ENCODE assay signal across 26 cellular contexts in the genomic region with DNA sequence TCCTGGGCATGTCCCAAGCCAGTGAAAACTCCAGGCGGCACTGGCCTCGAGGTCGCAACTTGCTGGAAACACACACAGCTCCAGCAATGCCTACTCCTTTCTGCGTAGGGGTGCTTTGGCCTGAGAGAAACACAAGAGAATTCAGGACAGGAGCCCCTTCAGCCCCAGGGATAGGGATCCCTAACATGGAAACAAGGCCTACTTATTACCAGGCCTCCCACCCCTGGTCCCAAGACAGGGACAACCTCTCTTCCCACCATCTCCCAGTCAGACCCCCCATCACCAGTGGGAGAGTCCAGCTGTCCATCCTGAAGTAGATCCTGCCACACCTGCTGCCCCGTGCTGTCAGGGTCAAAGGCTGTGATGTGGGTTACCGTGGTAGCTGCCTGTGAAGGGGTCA. TPM values are rescaled to one million over a fixed set of nuclear protein-coding genes. Genes with fewer than 3 reads are reported as not detected.
"Had no signal": no experiment of that assay in that cellular context is flagged by ENCODE, and none has a peak within 500 bp of the region (broad histone marks: within the 10 kb centered on the region; RNA-seq: fewer than 3 reads in every experiment).

No MANE protein-coding gene starts in this region.

- H3K27me3 ChIP-seq: body of pancreas, hepatocyte, tibial nerve, uterus had no signal

- H3K4me1 ChIP-seq: body of pancreas, prostate gland, uterus had no signal

- H3K27ac Mint-ChIP-seq: activated CD8-positive, alpha-beta T cell treated with anti-CD3 and anti-CD28 coated beads for 36 hours; activated naive CD8-positive, alpha-beta T cell treated with anti-CD3 and anti-CD28 coated beads for 36 hours; mesothelial cell of epicardium; nephron progenitor cell; WTC11 had no signal

- FAIRE-seq: small intestine had no signal

- DNase-seq: activated CD4-positive, alpha-beta T cell treated with anti-CD3 and anti-CD28 coated beads for 48 hours; activated CD8-positive, alpha-beta T cell treated with anti-CD3 and anti-CD28 coated beads for 36 hours; activated gamma-delta T cell; activated naive CD8-positive, alpha-beta T cell treated with anti-CD3 and anti-CD28 coated beads for 36 hours; activated T-cell treated with anti-CD3 and anti-CD28 coated beads, Interleukin-2, amount 50 U/mL, for 48 hours; amygdala; islet precursor cell; nephron progenitor cell; right cardiac atrium; small intestine; stimulated activated CD4-positive, alpha-beta T cell treated with anti-CD3 and anti-CD28 coated beads, Interleukin-4, amount 100 ng/mL, for 24 hours; stimulated activated naive CD4-positive, alpha-beta T cell treated with Interleukin-2 at 50 U/mL for 16 hours; substantia nigra; T-helper 2 cell; uterus had no signal

- H3K4me3 Mint-ChIP-seq: activated CD8-positive, alpha-beta T cell treated with anti-CD3 and anti-CD28 coated beads for 36 hours; activated naive CD8-positive, alpha-beta T cell treated with anti-CD3 and anti-CD28 coated beads for 36 hours; central memory CD8-positive, alpha-beta T cell; mesothelial cell of epicardium; nephron progenitor cell; WTC11 had no signal

- H3K27me3 Mint-ChIP-seq: activated CD8-positive, alpha-beta T cell treated with anti-CD3 and anti-CD28 coated beads for 36 hours; activated naive CD8-positive, alpha-beta T cell treated with anti-CD3 and anti-CD28 coated beads for 36 hours; central memory CD8-positive, alpha-beta T cell had no signal

- H3K9me3 ChIP-seq: body of pancreas, prostate gland, tibial nerve, uterus had no signal

- H3K4me1 Mint-ChIP-seq: mesothelial cell of epicardium, nephron progenitor cell, WTC11 had no signal

- H3K9me3 Mint-ChIP-seq: activated CD8-positive, alpha-beta T cell treated with anti-CD3 and anti-CD28 coated beads for 36 hours; activated naive CD8-positive, alpha-beta T cell treated with anti-CD3 and anti-CD28 coated beads for 36 hours; central memory CD8-positive, alpha-beta T cell; mesothelial cell of epicardium; nephron progenitor cell; WTC11 had no signal

- H3K4me3 ChIP-seq: body of pancreas, coronary artery, hepatocyte, lung, prostate gland, tibial nerve, uterus had no signal

- H3K36me3 ChIP-seq: uterus had no signal

RNA-seq across cellular contexts. Expression of gene MSMP, which starts 13.8 kb away (rescaled TPM):
- total RNA-seq: body of pancreas, esophagus mucosa, hepatocyte, mesothelial cell of epicardium, omental fat pad, prostate gland, right cardiac atrium, tibial nerve, uterus had no signal
